21 cellular contexts compared by ENCODE assay signal in the genomic region with DNA sequence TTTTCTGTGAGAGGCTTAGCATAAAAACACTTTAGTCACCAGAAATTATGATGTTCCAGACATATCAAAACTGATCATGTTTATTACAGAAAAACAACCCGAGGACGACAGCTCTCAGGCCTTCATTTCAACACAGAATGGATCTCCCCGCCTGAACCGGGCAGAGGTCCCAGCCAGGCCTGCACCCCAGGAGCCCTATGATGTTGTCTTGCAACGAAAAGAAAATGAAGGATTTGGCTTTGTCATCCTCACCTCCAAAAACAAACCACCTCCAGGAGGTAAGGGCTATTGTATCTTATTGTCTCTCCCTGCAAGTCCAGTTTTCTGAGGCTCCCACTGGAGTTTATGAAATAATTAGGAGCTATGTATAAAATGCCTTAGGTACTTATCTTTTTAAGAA.
A peak's percentile ranks its signal among the peaks of the same experiment; 100 is the strongest.
DNase-seq lines count a peak whose midpoint lies in the region; ATAC-seq and TF ChIP-seq lines count a peak whose summit lies in the region.
"Had no signal": no experiment of that assay in that cellular context is flagged by ENCODE, and none has a peak within 500 bp of the region (broad histone marks: within the 10 kb centered on the region; RNA-seq: fewer than 3 reads in every experiment).

No MANE protein-coding gene starts in this region.

- no peak overlapping the region for H3K4me2 ChIP-seq in neural cell (ENCODE audit: low read length)
- H3K4me2 ChIP-seq: A549; BLaER1 treated with 17β-estradiol and CSF1 and Interleukin-3, amounts not matched to agents 10 nM and 100 nM had no signal

- POLR2A ChIA-PET in RWPE1 (lab: Yijun Ruan, JAX; ENCODE audit: low non-redundant PET): no interaction called here

- DNase-seq in G401 (ENCODE audit: low spot score) (peak; percentile 73), RWPE1 (ENCODE audit: low spot score) (no peak), cerebellar nuclear complex (lab: John Stamatoyannopoulos, UW) (peak; percentile 16 to 40), glomerular visceral epithelial cell (ENCODE audit: extremely low spot score) (no peak), medulla oblongata (ENCODE audit: extremely low spot score) (no peak)
- no peak for DNase-seq in stimulated activated naive CD8-positive, alpha-beta T cell treated with anti-CD3 and anti-CD28 coated beads, Interleukin-15, Interleukin-2, amounts not matched to agents 100 U/mL and 50 U/mL, for 24 hours
- DNase-seq in activated CD4-positive, alpha-beta T cell treated with anti-CD3 and anti-CD28 coated beads, Interleukin-2, amount 10 ng/mL, durations not matched to agents 24 days and 14 days: no peak
- DNase-seq: AML-193; Caco-2; Calu3; CD4-positive, alpha-beta T cell; CD8-positive, alpha-beta T cell; DMS79 treated with DMSO at 0.1 percent for 48 hours; GDM1 had no signal

- no peak for TF ChIP-seq EP300 in neural cell (conservative IDR thresholded peaks at IDR 0.05; ENCODE audit: poor library complexity, severe bottlenecking)

- no peaks in the 10 kb centered on the region for H3K9me2 ChIP-seq in neural cell (ENCODE audit: insufficient read depth, low read length)

- no peaks in the 10 kb centered on the region for H3K4me1 Mint-ChIP-seq in activated CD4-positive, alpha-beta T cell treated with anti-CD3 and anti-CD28 coated beads, Interleukin-2, amount 10 ng/mL, durations not matched to agents 24 days and 14 days
- H3K4me1 Mint-ChIP-seq: B cell had no signal

- no peaks in the 10 kb centered on the region for H3K9me3 ChIP-seq in neural cell (ENCODE audit: low read length)
- H3K9me3 ChIP-seq: A549; BLaER1 treated with 17β-estradiol and CSF1 and Interleukin-3, amounts not matched to agents 10 nM and 100 nM; Caco-2 had no signal

- CTCF ChIA-PET in RWPE1 (lab: Yijun Ruan, JAX): no interaction called here

- no peaks in the 10 kb centered on the region for H3F3A ChIP-seq in neural cell (ENCODE audit: insufficient read depth, low read length, poor library complexity, severe bottlenecking)

- H3K79me2 ChIP-seq in neural cell (replicated peaks; ENCODE audit: insufficient read depth, low read length): no peaks in the 10 kb centered on the region

- no peaks in the 10 kb centered on the region for H4K20me1 ChIP-seq in neural cell (ENCODE audit: insufficient read depth)
- H4K20me1 ChIP-seq: BLaER1 treated with 17β-estradiol and CSF1 and Interleukin-3, amounts not matched to agents 10 nM and 100 nM had no signal

- H3K27ac Mint-ChIP-seq in activated CD4-positive, alpha-beta T cell treated with anti-CD3 and anti-CD28 coated beads, Interleukin-2, amount 10 ng/mL, durations not matched to agents 24 days and 14 days: no peak overlapping the region
- H3K27ac Mint-ChIP-seq: B cell; CD4-positive, alpha-beta T cell; CD8-positive, alpha-beta T cell had no signal

- no peak for TF ChIP-seq RAD21 in neural cell (conservative IDR thresholded peaks at IDR 0.05)

- no peak overlapping the region for H2AFZ ChIP-seq in neural cell (ENCODE audit: low read depth, low read length)

- no peak overlapping the region for H3K4me3 Mint-ChIP-seq in activated CD4-positive, alpha-beta T cell treated with anti-CD3 and anti-CD28 coated beads, Interleukin-2, amount 10 ng/mL, durations not matched to agents 24 days and 14 days
- H3K4me3 Mint-ChIP-seq: B cell; CD4-positive, alpha-beta T cell; CD8-positive, alpha-beta T cell had no signal

- H3K27ac ChIP-seq in RWPE1: peak overlapping the region; percentile 72
- H3K27ac ChIP-seq in neural cell (ENCODE audit: low read length): peak overlapping the region; percentile 91
- H3K27ac ChIP-seq: 22Rv1; A549; BLaER1 treated with 17β-estradiol and CSF1 and Interleukin-3, amounts not matched to agents 10 nM and 100 nM; C4-2B had no signal

- no peak overlapping the region for H3K9ac ChIP-seq in neural cell (ENCODE audit: low read length)
- H3K9ac ChIP-seq: BLaER1 treated with 17β-estradiol and CSF1 and Interleukin-3, amounts not matched to agents 10 nM and 100 nM had no signal

- H3K4me3 ChIP-seq in neural cell (ENCODE audit: low read length): no peak overlapping the region
- H3K4me3 ChIP-seq: A549; BLaER1 treated with 17β-estradiol and CSF1 and Interleukin-3, amounts not matched to agents 10 nM and 100 nM; GM12878 had no signal

- H3K27me3 ChIP-seq in neural cell (ENCODE audit: insufficient read depth, low read depth, low read length): no peaks in the 10 kb centered on the region
- H3K27me3 ChIP-seq: BLaER1 treated with 17β-estradiol and CSF1 and Interleukin-3, amounts not matched to agents 10 nM and 100 nM had no signal

- no peaks in the 10 kb centered on the region for H3K36me3 ChIP-seq in neural cell (ENCODE audit: insufficient read depth, low read length)

- H3K9me3 Mint-ChIP-seq in activated CD4-positive, alpha-beta T cell treated with anti-CD3 and anti-CD28 coated beads, Interleukin-2, amount 10 ng/mL, durations not matched to agents 24 days and 14 days: no peaks in the 10 kb centered on the region
- H3K9me3 Mint-ChIP-seq: CD4-positive, alpha-beta T cell; CD8-positive, alpha-beta T cell had no signal

- H3K36me3 Mint-ChIP-seq in activated CD4-positive, alpha-beta T cell treated with anti-CD3 and anti-CD28 coated beads, Interleukin-2, amount 10 ng/mL, durations not matched to agents 24 days and 14 days (ENCODE audit: low read depth): no peaks in the 10 kb centered on the region
- H3K36me3 Mint-ChIP-seq: CD8-positive, alpha-beta T cell had no signal

- in situ Hi-C loops in G401 (cut with HindIII; ENCODE audit: low sequenced_read_pairs): no loop called here

- ATAC-seq in stimulated activated naive CD8-positive, alpha-beta T cell treated with anti-CD3 and anti-CD28 coated beads, Interleukin-15, Interleukin-2, amounts not matched to agents 100 U/mL and 50 U/mL, for 24 hours: no peak
- ATAC-seq: A549; CD8-positive, alpha-beta T cell; GM12878 had no signal

- no peaks in the 10 kb centered on the region for H3K27me3 Mint-ChIP-seq in activated CD4-positive, alpha-beta T cell treated with anti-CD3 and anti-CD28 coated beads, Interleukin-2, amount 10 ng/mL, durations not matched to agents 24 days and 14 days
- H3K27me3 Mint-ChIP-seq: B cell; CD4-positive, alpha-beta T cell had no signal

- intact Hi-C loops in activated CD4-positive, alpha-beta T cell treated with anti-CD3 and anti-CD28 coated beads, Interleukin-2, amount 10 ng/mL, durations not matched to agents 24 days and 14 days (cut with micrococcal nuclease): no loop called here

- TF ChIP-seq CTCF in RWPE1 (conservative IDR thresholded peaks at IDR 0.05; ENCODE audit: low read depth): no peak
- TF ChIP-seq CTCF in neural cell (IDR thresholded peaks at IDR 0.05; ENCODE audit: poor library complexity, severe bottlenecking): no peak

TF ChIP-seq in neural cell, 6 proteins besides CTCF, POLR2A, EP300 and RAD21:
- no peak for TF ChIP-seq TAF1 (IDR thresholded peaks at IDR 0.05; ENCODE audit: low read depth)
- no peak for TF ChIP-seq POLR2AphosphoS5 (IDR thresholded peaks at IDR 0.05)
- no peak for TF ChIP-seq EZH2 (IDR thresholded peaks at IDR 0.05; ENCODE audit: borderline replicate concordance, insufficient read depth, low read length, poor library complexity, severe bottlenecking)
- TF ChIP-seq SMC3 (conservative IDR thresholded peaks at IDR 0.05; ENCODE audit: poor library complexity): no peak
- TF ChIP-seq REST (IDR thresholded peaks at IDR 0.05; ENCODE audit: borderline replicate concordance): no peak

Comparison
In these comparisons a context has a peak if more than half of its experiments do, and no peak if none do; other contexts are left out.
1. DNase-seq: peak in G401 (single experiment) and cerebellar nuclear complex (2 of 2); none in RWPE1 (single experiment), stimulated activated naive CD8-positive, alpha-beta T cell treated with anti-CD3 and anti-CD28 coated beads, Interleukin-15, Interleukin-2, amounts not matched to agents 100 U/mL and 50 U/mL, for 24 hours (single experiment), activated CD4-positive, alpha-beta T cell treated with anti-CD3 and anti-CD28 coated beads, Interleukin-2, amount 10 ng/mL, durations not matched to agents 24 days and 14 days (single experiment), glomerular visceral epithelial cell (single experiment) and medulla oblongata (single experiment).